Comparison of ENCODE assay signal across 11 cellular contexts in genomic region chr11:121800704-121801516, GRCh38.
DNase-seq lines count a peak whose midpoint lies in the region; ATAC-seq and TF ChIP-seq lines count a peak whose summit lies in the region.
"Had no signal": no experiment of that assay in that cellular context is flagged by ENCODE, and none has a peak within 500 bp of the region (broad histone marks: within the 10 kb centered on the region; RNA-seq: fewer than 3 reads in every experiment).

No MANE protein-coding gene starts in this region.

- no peaks in the 10 kb centered on the region for H3K36me3 ChIP-seq in ascending aorta
- H3K36me3 ChIP-seq in tibial nerve = no peaks in the 10 kb centered on the region

- no peaks in the 10 kb centered on the region for H3K27me3 ChIP-seq in ascending aorta
- no peaks in the 10 kb centered on the region for H3K27me3 ChIP-seq in tibial nerve

- peaks cover 64% of the 10 kb centered on the region for H3K4me1 Mint-ChIP-seq in nephron
- H3K4me1 Mint-ChIP-seq: activated CD4-positive, alpha-beta T cell treated with anti-CD3 and anti-CD28 coated beads, Interleukin-2, amount 10 ng/mL, durations not matched to agents 7 days and 5 days had no signal

- no peaks in the 10 kb centered on the region for H3K27me3 Mint-ChIP-seq in nephron (ENCODE audit: low read depth)
- H3K27me3 Mint-ChIP-seq: activated CD4-positive, alpha-beta T cell treated with anti-CD3 and anti-CD28 coated beads, Interleukin-2, amount 10 ng/mL, durations not matched to agents 7 days and 5 days had no signal

- H3K27ac ChIP-seq in ascending aorta = peak overlapping the region; percentile 70 to 76
- H3K27ac ChIP-seq in tibial nerve = peak overlapping the region; percentile 4 to 68 (median 44)

- no peaks in the 10 kb centered on the region for H3K9me3 ChIP-seq in ascending aorta
- H3K9me3 ChIP-seq in tibial nerve = peaks cover 0 to 6% (median 0%) of the 10 kb centered on the region in 4 donors

- no peak for TF ChIP-seq EP300 in tibial nerve (IDR thresholded peaks at IDR 0.05)

- peaks cover 5% of the 10 kb centered on the region for H3K9me3 Mint-ChIP-seq in nephron
- H3K9me3 Mint-ChIP-seq: activated CD4-positive, alpha-beta T cell treated with anti-CD3 and anti-CD28 coated beads, Interleukin-2, amount 10 ng/mL, durations not matched to agents 7 days and 5 days had no signal

- peak overlapping the region; percentile 98 for H3K27ac Mint-ChIP-seq in nephron
- H3K27ac Mint-ChIP-seq: activated CD4-positive, alpha-beta T cell treated with anti-CD3 and anti-CD28 coated beads, Interleukin-2, amount 10 ng/mL, durations not matched to agents 7 days and 5 days had no signal

- DNase-seq in ascending aorta (ENCODE audit: low spot score in 2 of 2) (peak in 1 of 2 donors; percentile 68), Right ventricle myocardium superior (no peak), tibial nerve (ENCODE audit: low spot score in 2 of 2) (peak in 1 of 2 donors; percentile 9), dermis blood vessel endothelial cell (no peak), NCI-H2107 (lab: John Stamatoyannopoulos, UW) (no peak)
- DNase-seq in stimulated activated naive CD4-positive, alpha-beta T cell treated with Interleukin-2 at 50 U/mL for 16 hours (lab: John Stamatoyannopoulos, UW) = no peak
- DNase-seq: activated CD4-positive, alpha-beta T cell treated with anti-CD3 and anti-CD28 coated beads, Interleukin-2, amount 10 ng/mL, durations not matched to agents 7 days and 5 days; activated effector memory CD4-positive, alpha-beta T cell treated with Interleukin-2 at 50 U/mL for 16 hours; NCI-H1930 had no signal

- no peak for TF ChIP-seq CTCF in ascending aorta (IDR thresholded peaks at IDR 0.05)
- no peak for TF ChIP-seq CTCF in nephron (IDR thresholded peaks at IDR 0.05; ENCODE audit: unreplicated experiment in 3 of 3)
- no peak for TF ChIP-seq CTCF in tibial nerve (IDR thresholded peaks at IDR 0.05)

- peak overlapping the region; percentile 31 to 54 (median 50) for H3K4me3 Mint-ChIP-seq in nephron
- H3K4me3 Mint-ChIP-seq: activated CD4-positive, alpha-beta T cell treated with anti-CD3 and anti-CD28 coated beads, Interleukin-2, amount 10 ng/mL, durations not matched to agents 7 days and 5 days had no signal

- H3K4me3 ChIP-seq in ascending aorta (peak overlapping the region in 1 of 2 donors; percentile 30), tibial nerve (no peak overlapping the region)

- WGBS in tibial nerve, 2 donors = 11 to 18% methylated on average over 11 of the region's 11 CpGs

- no peaks in the 10 kb centered on the region for H3K36me3 Mint-ChIP-seq in nephron (ENCODE audit: low read depth)

- H3K4me1 ChIP-seq in ascending aorta (peaks cover 3 to 14% of the 10 kb centered on the region in 2 donors), tibial nerve (peaks cover 0 to 28% (median 5%) of the 10 kb centered on the region in 4 donors)

- no peak for TF ChIP-seq POLR2A in tibial nerve (IDR thresholded peaks at IDR 0.05)

- intact Hi-C loops in ascending aorta (cut with DNase I) (loop anchor here (5.0 kb wide), 1 partner anchor 144 kb away; no protein-coding TSS in a partner anchor), Right ventricle myocardium superior (cut with DNase I) (no loop called here)

- ATAC-seq in Right ventricle myocardium superior (ENCODE audit: poor library complexity) (peak; percentile 49), GM21423 (IDR thresholded peaks at IDR 0.05; ENCODE audit: unreplicated experiment) (no peak)
